Comparison of ENCODE assay signal across 19 cellular contexts in the genomic region with DNA sequence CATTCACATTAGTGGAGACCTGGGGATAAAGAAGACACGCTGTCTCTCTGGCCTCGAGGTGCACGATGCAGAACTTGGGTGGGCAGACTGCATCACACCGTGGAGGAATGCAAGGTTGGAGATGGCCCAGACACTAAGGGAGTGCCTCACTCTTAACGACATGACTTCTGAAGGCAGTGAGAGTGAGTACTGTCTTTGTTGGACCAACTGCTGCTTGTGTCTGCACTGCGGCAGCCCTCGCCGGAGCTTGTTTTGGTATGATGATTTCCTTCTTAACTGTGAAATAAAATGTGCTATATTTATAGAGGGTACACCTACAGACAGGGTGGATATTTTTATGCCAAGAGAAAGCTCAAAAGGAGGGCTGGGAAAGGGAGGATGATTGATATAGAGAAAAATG.
"Had no signal": no experiment of that assay in that cellular context is flagged by ENCODE, and none has a peak within 500 bp of the region (broad histone marks: within the 10 kb centered on the region; RNA-seq: fewer than 3 reads in every experiment).

No MANE protein-coding gene starts in this region.

- DNase-seq: central memory CD4-positive, alpha-beta T cell; foreskin melanocyte; hippocampal formation; kidney glomerular epithelial cell; mucosa of descending colon; naive thymus-derived CD8-positive, alpha-beta T cell; occipital lobe; pancreas; right lobe of liver; stimulated activated CD4-positive, alpha-beta T cell treated with anti-CD3 and anti-CD28 coated beads, Interleukin-4, amount 100 ng/mL, for 1 hour; stimulated activated CD8-positive, alpha-beta memory T cell treated with anti-CD3 and anti-CD28 coated beads, Interleukin-4, amount 100 ng/mL, for 48 hours; testis; upper lobe of right lung had no signal

- H3K36me3 Mint-ChIP-seq: naive thymus-derived CD8-positive, alpha-beta T cell had no signal

- H3K27me3 ChIP-seq: pancreas, right lobe of liver, testis, tibial nerve, upper lobe of right lung had no signal

- H3K27me3 Mint-ChIP-seq: naive thymus-derived CD8-positive, alpha-beta T cell; stimulated activated memory B cell treated with anti-CD40 and anti-IgM and Interleukin-4, amounts not matched to agents 10 μg/mL and 1 μg/mL and 100 μg/mL, for 72 hours; stimulated activated naive CD8-positive, alpha-beta T cell treated with anti-CD3 and anti-CD28 coated beads, Interleukin-15, Interleukin-2, amounts not matched to agents 100 ng/mL and 50 ng/mL, for 24 hours had no signal

- H3K27ac ChIP-seq: pancreas, prostate gland, right lobe of liver, testis, tibial nerve, upper lobe of right lung had no signal

- H3K9me3 Mint-ChIP-seq: naive thymus-derived CD8-positive, alpha-beta T cell; stimulated activated memory B cell treated with anti-CD40 and anti-IgM and Interleukin-4, amounts not matched to agents 10 μg/mL and 1 μg/mL and 100 μg/mL, for 72 hours; stimulated activated naive CD8-positive, alpha-beta T cell treated with anti-CD3 and anti-CD28 coated beads, Interleukin-15, Interleukin-2, amounts not matched to agents 100 ng/mL and 50 ng/mL, for 24 hours had no signal

- ATAC-seq: mucosa of descending colon; naive thymus-derived CD8-positive, alpha-beta T cell; pancreas; right lobe of liver; stimulated activated memory B cell treated with anti-CD40 and anti-IgM and Interleukin-4, amounts not matched to agents 10 μg/mL and 1 μg/mL and 100 μg/mL, for 72 hours; upper lobe of right lung had no signal

- FAIRE-seq: endothelial cell of umbilical vein, islet of Langerhans, pancreas had no signal

- H3K4me3 ChIP-seq: mucosa of descending colon, pancreas, prostate gland, right lobe of liver, testis, tibial nerve, upper lobe of right lung had no signal

- H3K4me3 Mint-ChIP-seq: stimulated activated memory B cell treated with anti-CD40 and anti-IgM and Interleukin-4, amounts not matched to agents 10 μg/mL and 1 μg/mL and 100 μg/mL, for 72 hours; stimulated activated naive CD8-positive, alpha-beta T cell treated with anti-CD3 and anti-CD28 coated beads, Interleukin-15, Interleukin-2, amounts not matched to agents 100 ng/mL and 50 ng/mL, for 24 hours had no signal

- H3K9me3 ChIP-seq: mucosa of descending colon, pancreas, prostate gland, right lobe of liver, testis, tibial nerve, upper lobe of right lung had no signal

- H3K36me3 ChIP-seq: pancreas, prostate gland, right lobe of liver, upper lobe of right lung had no signal

- H3K4me1 ChIP-seq: prostate gland, right lobe of liver, upper lobe of right lung had no signal

- H3K27ac Mint-ChIP-seq: naive thymus-derived CD8-positive, alpha-beta T cell; stimulated activated memory B cell treated with anti-CD40 and anti-IgM and Interleukin-4, amounts not matched to agents 10 μg/mL and 1 μg/mL and 100 μg/mL, for 72 hours; stimulated activated naive CD8-positive, alpha-beta T cell treated with anti-CD3 and anti-CD28 coated beads, Interleukin-15, Interleukin-2, amounts not matched to agents 100 ng/mL and 50 ng/mL, for 24 hours had no signal
